Comparison of ENCODE assay signal across 27 cellular contexts in the genomic region with DNA sequence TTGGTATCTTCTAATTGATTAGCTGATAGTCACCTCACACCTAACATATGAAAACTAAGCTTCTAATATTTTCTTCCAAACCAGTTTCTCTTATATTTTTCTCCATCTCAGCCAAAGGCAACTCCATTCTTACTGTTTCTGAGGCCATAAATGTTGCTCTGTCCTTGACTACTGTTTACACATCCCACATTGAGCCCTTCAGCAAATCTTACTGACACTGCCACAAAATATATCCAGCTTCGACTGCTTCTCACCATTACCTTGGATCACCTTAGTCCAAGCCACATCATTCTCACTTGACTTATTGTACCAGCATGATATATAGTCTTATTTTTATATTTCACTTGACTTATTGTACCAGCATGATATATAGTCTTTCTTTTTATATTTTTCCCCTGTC.
"Had no signal": no experiment of that assay in that cellular context is flagged by ENCODE, and none has a peak within 500 bp of the region (broad histone marks: within the 10 kb centered on the region; RNA-seq: fewer than 3 reads in every experiment).

No MANE protein-coding gene starts in this region.

- H3K27ac Mint-ChIP-seq: dendritic cell treated with granulocyte-macrophage colony-stimulating factor and Interleukin-4, amounts not matched to agents 40 ng/mL and 50 ng/mL, for 4 days; effector memory CD8-positive, alpha-beta T cell; endodermal cell had no signal

- H3K36me3 ChIP-seq: colonic mucosa, esophagus squamous epithelium, gastrocnemius medialis had no signal

- H3K4me3 Mint-ChIP-seq: dendritic cell treated with granulocyte-macrophage colony-stimulating factor and Interleukin-4, amounts not matched to agents 40 ng/mL and 50 ng/mL, for 4 days; effector memory CD8-positive, alpha-beta T cell; endodermal cell had no signal

- FAIRE-seq: colon, endometrium, endothelial cell of umbilical vein, frontal cortex had no signal

- H3K4me3 ChIP-seq: colonic mucosa, coronary artery, dorsolateral prefrontal cortex, esophagus muscularis mucosa, esophagus squamous epithelium, gastrocnemius medialis, gastroesophageal sphincter, heart left ventricle had no signal

- H3K27ac ChIP-seq: colonic mucosa, coronary artery, dorsolateral prefrontal cortex, epithelial cell of prostate, esophagus muscularis mucosa, esophagus squamous epithelium, foreskin keratinocyte, gastroesophageal sphincter, heart left ventricle had no signal

- ATAC-seq: effector memory CD8-positive, alpha-beta T cell; esophagus mucosa; foreskin keratinocyte; gastroesophageal sphincter; heart left ventricle had no signal

- H3K9me3 Mint-ChIP-seq: dendritic cell treated with granulocyte-macrophage colony-stimulating factor and Interleukin-4, amounts not matched to agents 40 ng/mL and 50 ng/mL, for 4 days; endodermal cell had no signal

- H3K27me3 ChIP-seq: colonic mucosa, dorsolateral prefrontal cortex, esophagus muscularis mucosa, esophagus squamous epithelium, foreskin keratinocyte, gastrocnemius medialis, gastroesophageal sphincter, heart left ventricle had no signal

- H3K4me1 Mint-ChIP-seq: endodermal cell had no signal

- DNase-seq: colonic mucosa; cortex of kidney; dermis blood vessel endothelial cell; dorsolateral prefrontal cortex; effector CD4-positive, alpha-beta T cell; effector CD8-positive, alpha-beta T cell; effector memory CD4-positive, alpha-beta T cell; effector memory CD8-positive, alpha-beta T cell; endodermal cell; erythroblast; esophagus squamous epithelium; foreskin melanocyte; gastrocnemius medialis; glutamatergic neuron; head of caudate nucleus; heart left ventricle had no signal

- H3K4me1 ChIP-seq: colonic mucosa, esophagus muscularis mucosa, esophagus squamous epithelium, foreskin keratinocyte had no signal

- H3K27me3 Mint-ChIP-seq: dendritic cell treated with granulocyte-macrophage colony-stimulating factor and Interleukin-4, amounts not matched to agents 40 ng/mL and 50 ng/mL, for 4 days; effector memory CD8-positive, alpha-beta T cell had no signal

- H3K9me3 ChIP-seq: colonic mucosa, esophagus muscularis mucosa, esophagus squamous epithelium, gastrocnemius medialis, gastroesophageal sphincter, heart left ventricle had no signal
